In the genomic region with DNA sequence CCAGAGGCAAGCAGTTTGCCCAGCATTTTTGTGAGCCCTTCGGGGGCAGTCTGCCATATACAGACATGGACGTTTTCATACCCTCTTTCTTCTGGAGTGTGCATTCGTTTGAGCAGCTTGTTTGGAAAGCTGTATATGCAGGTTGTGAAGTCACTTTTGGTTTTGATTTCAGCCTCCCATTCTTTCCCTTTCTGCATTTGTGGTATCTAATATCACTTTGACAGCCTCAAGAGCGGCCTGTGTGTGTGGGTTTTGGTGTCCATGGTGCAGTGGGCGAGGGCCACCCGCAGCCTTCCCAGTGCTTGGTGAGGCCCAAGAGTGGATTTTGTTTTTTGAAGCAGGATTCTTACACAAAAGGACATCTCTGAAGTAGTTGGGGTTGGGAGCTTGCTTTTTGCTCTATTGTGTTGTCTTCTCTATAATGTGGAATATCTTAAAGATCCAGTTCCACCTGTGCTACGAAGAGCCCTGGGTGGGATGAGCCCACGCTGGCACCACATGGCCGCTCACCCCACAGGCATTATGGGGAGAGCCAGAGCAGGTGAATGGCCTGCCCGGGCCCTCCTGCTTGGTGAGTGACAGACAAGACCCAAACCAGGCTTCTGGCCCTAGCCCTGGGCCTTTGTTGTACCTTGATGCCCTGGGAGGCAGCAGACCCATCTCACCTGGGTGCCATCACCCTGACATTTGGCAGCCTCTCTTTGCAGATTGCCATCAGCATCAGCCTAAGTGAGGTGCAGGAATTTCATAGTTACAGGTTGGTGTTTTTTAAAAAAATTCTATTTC, we compare ENCODE assay signal across 10 cellular contexts. TPM values are rescaled to one million over a fixed set of nuclear protein-coding genes. Genes with fewer than 3 reads are reported as not detected.
DNase-seq lines count a peak whose midpoint lies in the region; ATAC-seq lines count a peak whose summit lies in the region.
"Had no signal": no experiment of that assay in that cellular context is flagged by ENCODE, and none has a peak within 500 bp of the region (broad histone marks: within the 10 kb centered on the region; RNA-seq: fewer than 3 reads in every experiment).

No MANE protein-coding gene starts in this region.

- H3K9me3 Mint-ChIP-seq in activated T-cell treated with anti-CD3 and anti-CD28 coated beads, Interleukin-2, amount 50 U/mL, for 24 hours, result no peaks in the 10 kb centered on the region
- no peaks in the 10 kb centered on the region for H3K9me3 Mint-ChIP-seq in activated T-helper 2 cell treated with anti-CD3 and anti-CD28 coated beads, Interferon-gamma antibody, Interleukin-2, Interleukin-4, amounts not matched to agents 10 μg/mL and 5 μg/mL and 100 μg/mL, durations not matched to agents 14 hours and 24 hours and 36 hours
- no peaks in the 10 kb centered on the region for H3K9me3 Mint-ChIP-seq in stimulated activated memory B cell treated with anti-CD40 and anti-IgM and Interleukin-4, amounts not matched to agents 10 μg/mL and 1 μg/mL and 100 μg/mL, for 72 hours

- no peaks in the 10 kb centered on the region for H3K27me3 Mint-ChIP-seq in activated T-cell treated with anti-CD3 and anti-CD28 coated beads, Interleukin-2, amount 50 U/mL, for 24 hours
- no peaks in the 10 kb centered on the region for H3K27me3 Mint-ChIP-seq in activated T-helper 2 cell treated with anti-CD3 and anti-CD28 coated beads, Interferon-gamma antibody, Interleukin-2, Interleukin-4, amounts not matched to agents 10 μg/mL and 5 μg/mL and 100 μg/mL, durations not matched to agents 14 hours and 24 hours and 36 hours (ENCODE audit: low read depth)
- H3K27me3 Mint-ChIP-seq in stimulated activated memory B cell treated with anti-CD40 and anti-IgM and Interleukin-4, amounts not matched to agents 10 μg/mL and 1 μg/mL and 100 μg/mL, for 72 hours, result no peaks in the 10 kb centered on the region

- peaks cover 94% of the 10 kb centered on the region for H3K4me1 Mint-ChIP-seq in activated T-cell treated with anti-CD3 and anti-CD28 coated beads, Interleukin-2, amount 50 U/mL, for 24 hours (ENCODE audit: low read depth)
- H3K4me1 Mint-ChIP-seq in activated T-helper 2 cell treated with anti-CD3 and anti-CD28 coated beads, Interferon-gamma antibody, Interleukin-2, Interleukin-4, amounts not matched to agents 10 μg/mL and 5 μg/mL and 100 μg/mL, durations not matched to agents 14 hours and 24 hours and 36 hours (ENCODE audit: low read depth), result peaks cover 88% of the 10 kb centered on the region
- peaks cover 80% of the 10 kb centered on the region for H3K4me1 Mint-ChIP-seq in stimulated activated memory B cell treated with anti-CD40 and anti-IgM and Interleukin-4, amounts not matched to agents 10 μg/mL and 1 μg/mL and 100 μg/mL, for 72 hours

- ATAC-seq in HG03432 (IDR thresholded peaks at IDR 0.05; ENCODE audit: unreplicated experiment), result peak; percentile 38
- ATAC-seq in stimulated activated memory B cell treated with anti-CD40 and anti-IgM and Interleukin-4, amounts not matched to agents 10 μg/mL and 1 μg/mL and 100 μg/mL, for 72 hours, result no peak
- ATAC-seq: HCT116 had no signal

- intact Hi-C loops in activated T-helper 2 cell treated with anti-CD3 and anti-CD28 coated beads, Interferon-gamma antibody, Interleukin-2, Interleukin-4, amounts not matched to agents 10 μg/mL and 5 μg/mL and 100 μg/mL, durations not matched to agents 14 hours and 24 hours and 36 hours (cut with micrococcal nuclease), result loop anchor here (5.0 kb wide), 1 partner anchor 33 kb away; no protein-coding TSS in a partner anchor

- peaks cover 15% of the 10 kb centered on the region for H3K36me3 Mint-ChIP-seq in activated T-cell treated with anti-CD3 and anti-CD28 coated beads, Interleukin-2, amount 50 U/mL, for 24 hours (ENCODE audit: low read depth)
- peaks cover 18% of the 10 kb centered on the region for H3K36me3 Mint-ChIP-seq in activated T-helper 2 cell treated with anti-CD3 and anti-CD28 coated beads, Interferon-gamma antibody, Interleukin-2, Interleukin-4, amounts not matched to agents 10 μg/mL and 5 μg/mL and 100 μg/mL, durations not matched to agents 14 hours and 24 hours and 36 hours (ENCODE audit: low read depth)
- peaks cover 21% of the 10 kb centered on the region for H3K36me3 Mint-ChIP-seq in stimulated activated memory B cell treated with anti-CD40 and anti-IgM and Interleukin-4, amounts not matched to agents 10 μg/mL and 1 μg/mL and 100 μg/mL, for 72 hours

- peak; percentile 55 for DNase-seq in activated T-cell treated with anti-CD3 and anti-CD28 coated beads, Interleukin-2, amount 50 U/mL, for 24 hours
- no peak for DNase-seq in activated T-cell treated with anti-CD3 and anti-CD28 coated beads, Interleukin-2, amount 50 U/mL, for 48 hours
- DNase-seq in activated T-helper 2 cell treated with anti-CD3 and anti-CD28 coated beads, Interferon-gamma antibody, Interleukin-2, Interleukin-4, amounts not matched to agents 10 μg/mL and 5 μg/mL and 100 μg/mL, durations not matched to agents 14 hours and 24 hours and 36 hours (ENCODE audit: low spot score), result no peak
- no peak for DNase-seq in GM19238 (ENCODE audit: insufficient read length, low spot score)
- no peak for DNase-seq in NCI-H1436 (lab: John Stamatoyannopoulos, UW)
- DNase-seq in stimulated activated CD4-positive, alpha-beta T cell treated with anti-CD3 and anti-CD28 coated beads, Interleukin-4, amount 100 ng/mL, for 24 hours, result no peak
- DNase-seq: dorsolateral prefrontal cortex had no signal

- H3K27ac Mint-ChIP-seq in activated T-cell treated with anti-CD3 and anti-CD28 coated beads, Interleukin-2, amount 50 U/mL, for 24 hours, result peak overlapping the region; percentile 81
- H3K27ac Mint-ChIP-seq in activated T-helper 2 cell treated with anti-CD3 and anti-CD28 coated beads, Interferon-gamma antibody, Interleukin-2, Interleukin-4, amounts not matched to agents 10 μg/mL and 5 μg/mL and 100 μg/mL, durations not matched to agents 14 hours and 24 hours and 36 hours, result peak overlapping the region; percentile 86
- peak overlapping the region; percentile 48 for H3K27ac Mint-ChIP-seq in stimulated activated memory B cell treated with anti-CD40 and anti-IgM and Interleukin-4, amounts not matched to agents 10 μg/mL and 1 μg/mL and 100 μg/mL, for 72 hours

- peak overlapping the region; percentile 57 for H3K4me3 Mint-ChIP-seq in activated T-cell treated with anti-CD3 and anti-CD28 coated beads, Interleukin-2, amount 50 U/mL, for 24 hours
- H3K4me3 Mint-ChIP-seq in activated T-helper 2 cell treated with anti-CD3 and anti-CD28 coated beads, Interferon-gamma antibody, Interleukin-2, Interleukin-4, amounts not matched to agents 10 μg/mL and 5 μg/mL and 100 μg/mL, durations not matched to agents 14 hours and 24 hours and 36 hours (ENCODE audit: low read depth), result peak overlapping the region; percentile 70
- H3K4me3 Mint-ChIP-seq in stimulated activated memory B cell treated with anti-CD40 and anti-IgM and Interleukin-4, amounts not matched to agents 10 μg/mL and 1 μg/mL and 100 μg/mL, for 72 hours, result no peak overlapping the region

RNA-seq across cellular contexts. Expression of a gene that starts 29.5 kb away (rescaled TPM):
- total RNA-seq in activated T-helper 2 cell treated with anti-CD3 and anti-CD28 coated beads, Interferon-gamma antibody, Interleukin-2, Interleukin-4, amounts not matched to agents 10 μg/mL and 5 μg/mL and 100 μg/mL, durations not matched to agents 14 hours and 24 hours and 36 hours, result 35.9 and 40.2 TPM in 2 replicates
